ENCODE assay signal across 8 cellular contexts in genomic region chr5:33936004-33936380, GRCh38. TPM values are rescaled to one million over a fixed set of nuclear protein-coding genes. Genes with fewer than 3 reads are reported as not detected.
DNase-seq lines count a peak whose midpoint lies in the region; ATAC-seq, FAIRE-seq and TF ChIP-seq lines count a peak whose summit lies in the region.

No MANE protein-coding gene starts in this region.

- TF ChIP-seq CTCF in 22Rv1 (IDR thresholded peaks at IDR 0.05): peak; percentile 13; the same call in 1 of the 2 replicates
- TF ChIP-seq CTCF in psoas muscle (IDR thresholded peaks at IDR 0.05): peak; percentile 12

- no peaks in the 10 kb centered on the region for H3K9me3 ChIP-seq in psoas muscle

- peaks cover 9% of the 10 kb centered on the region for H3K4me1 Mint-ChIP-seq in activated naive CD8-positive, alpha-beta T cell treated with anti-CD3 and anti-CD28 coated beads for 36 hours

- H3K27ac Mint-ChIP-seq in activated naive CD8-positive, alpha-beta T cell treated with anti-CD3 and anti-CD28 coated beads for 36 hours: no peak overlapping the region

- no peaks in the 10 kb centered on the region for H3K36me3 Mint-ChIP-seq in activated naive CD8-positive, alpha-beta T cell treated with anti-CD3 and anti-CD28 coated beads for 36 hours

- H3K27ac ChIP-seq in 22Rv1 (no peak overlapping the region), psoas muscle (no peak overlapping the region)

- 0 to 1% (median 1%) methylated on average over 30 of the region's 30 CpGs for WGBS in psoas muscle, 3 donors

- H3K4me3 ChIP-seq in psoas muscle: peak overlapping the region; percentile 42

- peaks cover 63% of the 10 kb centered on the region for H3K27me3 Mint-ChIP-seq in activated naive CD8-positive, alpha-beta T cell treated with anti-CD3 and anti-CD28 coated beads for 36 hours

- DNase-seq in GM18507 (ENCODE audit: extremely low spot score, insufficient read length, low read depth): peak; percentile 36
- peak; percentile 67 for DNase-seq in NCI-H2227 (lab: John Stamatoyannopoulos, UW; ENCODE audit: unreplicated experiment)
- peak; percentile 72 for DNase-seq in activated naive CD8-positive, alpha-beta T cell treated with anti-CD3 and anti-CD28 coated beads for 36 hours
- peak; percentile 73 for DNase-seq in left cardiac atrium
- peak; percentile 54 to 72 for DNase-seq in psoas muscle
- DNase-seq in NAMALWA (ENCODE audit: low spot score): no peak

- no peaks in the 10 kb centered on the region for H3K36me3 ChIP-seq in psoas muscle (ENCODE audit: insufficient read depth in 1 of 2, low read depth in 1 of 2)

- H3K4me1 ChIP-seq in psoas muscle: peaks cover 10% of the 10 kb centered on the region

- no peaks in the 10 kb centered on the region for H3K9me3 Mint-ChIP-seq in activated naive CD8-positive, alpha-beta T cell treated with anti-CD3 and anti-CD28 coated beads for 36 hours

- H3K4me3 Mint-ChIP-seq in activated naive CD8-positive, alpha-beta T cell treated with anti-CD3 and anti-CD28 coated beads for 36 hours: no peak overlapping the region

- FAIRE-seq in GM18507 (lab: Jason Lieb, UNC): peak; percentile 24

- intact Hi-C loops in left cardiac atrium (cut with DNase I): loop anchor here in 1 of 2 donors (10.0 kb wide), 1 partner anchor 501 kb away; no protein-coding TSS in a partner anchor
- intact Hi-C loops in psoas muscle (cut with DNase I): no loop called here

- H3K27me3 ChIP-seq in psoas muscle (ENCODE audit: insufficient read depth in 3 of 3, low read length in 2 of 3): peaks cover 0 to 73% (median 25%) of the 10 kb centered on the region in 3 donors

- ATAC-seq in left cardiac atrium: peak; percentile 92 to 94
- peak; percentile 51 to 70 (median 63) for ATAC-seq in psoas muscle
- ATAC-seq in HG03520 (IDR thresholded peaks at IDR 0.05; ENCODE audit: unreplicated experiment): no peak

RNA-seq across cellular contexts. Expression of gene RXFP3, which starts 0.2 kb away (rescaled TPM):
- not detected for total RNA-seq in activated naive CD8-positive, alpha-beta T cell treated with anti-CD3 and anti-CD28 coated beads for 36 hours
- total RNA-seq in left cardiac atrium: not detected
- total RNA-seq in psoas muscle: not detected
- polyA plus RNA-seq in psoas muscle: not detected

RNA-seq across cellular contexts. Expression of gene ADAMTS12, which starts 44.2 kb away (rescaled TPM):
- total RNA-seq in activated naive CD8-positive, alpha-beta T cell treated with anti-CD3 and anti-CD28 coated beads for 36 hours: not detected
- total RNA-seq in left cardiac atrium (1 to 10 TPM; 3.4 to 3.8 TPM), psoas muscle (1 to 10 TPM in 3 of 4 donors, under 1 TPM in 1; 0.88 to 1.2 (median 1.1) TPM)
- polyA plus RNA-seq in psoas muscle: under 1 TPM; 0.19 to 0.51 (median 0.28) TPM

RNA-seq across cellular contexts. Expression of gene SLC45A2, which starts 48.5 kb away (rescaled TPM):
- total RNA-seq in activated naive CD8-positive, alpha-beta T cell treated with anti-CD3 and anti-CD28 coated beads for 36 hours: not detected
- total RNA-seq in left cardiac atrium (under 1 TPM; 0.15 to 0.16 TPM), psoas muscle (under 1 TPM in 1 of 4 donors, not detected in 3; 0.24 TPM)
- under 1 TPM in 1 of 3 donors, not detected in 2; 0.08 TPM for polyA plus RNA-seq in psoas muscle
